In genomic region chr1:227748496-227749182, GRCh38 we compare ENCODE assay signal across 12 cellular contexts. TPM values are rescaled to one million over a fixed set of nuclear protein-coding genes. Genes with fewer than 3 reads are reported as not detected.
DNase-seq lines count a peak whose midpoint lies in the region; ATAC-seq, FAIRE-seq and TF ChIP-seq lines count a peak whose summit lies in the region.
"Had no signal": no experiment of that assay in that cellular context is flagged by ENCODE, and none has a peak within 500 bp of the region (broad histone marks: within the 10 kb centered on the region; RNA-seq: fewer than 3 reads in every experiment).

No MANE protein-coding gene starts in this region.

- H3K27ac Mint-ChIP-seq in activated T-cell treated with anti-CD3 and anti-CD28 coated beads, Interleukin-2, amount 50 U/mL, for 72 hours = peak overlapping the region; percentile 93
- peak overlapping the region; percentile 80 for H3K27ac Mint-ChIP-seq in activated T-helper 17 cell treated with anti-CD3 and anti-CD28 coated beads, Interleukin-2, amount 50 U/mL, for 72 hours

- H3K36me3 ChIP-seq in stomach smooth muscle (ENCODE audit: control insufficient read depth in 2 of 2, insufficient read depth in 2 of 2, low read length in 2 of 2) = peaks cover 3 to 9% of the 10 kb centered on the region in 2 donors

- peaks cover 13% of the 10 kb centered on the region for H3K4me1 ChIP-seq in right cardiac atrium (ENCODE audit: control insufficient read depth, insufficient read depth, low read length)
- H3K4me1 ChIP-seq in stomach smooth muscle (ENCODE audit: control insufficient read depth, insufficient read depth, low read length) = peaks cover 65% of the 10 kb centered on the region

- H3K4me3 ChIP-seq in right cardiac atrium (ENCODE audit: low read length) (no peak overlapping the region), stomach smooth muscle (ENCODE audit: low read length in 2 of 2) (peak overlapping the region; percentile 61 to 64)

- no peaks in the 10 kb centered on the region for H3K9me3 Mint-ChIP-seq in activated T-cell treated with anti-CD3 and anti-CD28 coated beads, Interleukin-2, amount 50 U/mL, for 72 hours
- H3K9me3 Mint-ChIP-seq in activated T-helper 17 cell treated with anti-CD3 and anti-CD28 coated beads, Interleukin-2, amount 50 U/mL, for 72 hours = no peaks in the 10 kb centered on the region

- FAIRE-seq in H54 (lab: Jason Lieb, UNC) = no peak

- peak; percentile 85 to 97 for ATAC-seq in activated T-cell treated with anti-CD3 and anti-CD28 coated beads, Interleukin-2, amount 50 U/mL, for 72 hours (replicated peaks in 1 of 2)
- ATAC-seq in activated T-helper 17 cell treated with anti-CD3 and anti-CD28 coated beads, Interleukin-2, amount 50 U/mL, for 72 hours (replicated peaks) = peak; percentile 99
- ATAC-seq in right cardiac atrium = peak; percentile 54 to 73
- ATAC-seq: esophagus mucosa had no signal

- no peaks in the 10 kb centered on the region for H3K27me3 Mint-ChIP-seq in activated T-cell treated with anti-CD3 and anti-CD28 coated beads, Interleukin-2, amount 50 U/mL, for 72 hours (ENCODE audit: low read depth)
- H3K27me3 Mint-ChIP-seq in activated T-helper 17 cell treated with anti-CD3 and anti-CD28 coated beads, Interleukin-2, amount 50 U/mL, for 72 hours = no peaks in the 10 kb centered on the region

- 39% methylated on average over 7 of the region's 7 CpGs for WGBS in right cardiac atrium

- peaks cover 13% of the 10 kb centered on the region for H3K4me1 Mint-ChIP-seq in activated T-cell treated with anti-CD3 and anti-CD28 coated beads, Interleukin-2, amount 50 U/mL, for 72 hours (ENCODE audit: low read depth)
- H3K4me1 Mint-ChIP-seq in activated T-helper 17 cell treated with anti-CD3 and anti-CD28 coated beads, Interleukin-2, amount 50 U/mL, for 72 hours = peaks cover 31% of the 10 kb centered on the region

- H3K27ac ChIP-seq in right cardiac atrium (ENCODE audit: low read length) (peak overlapping the region; percentile 62), stomach smooth muscle (ENCODE audit: low read length) (peak overlapping the region; percentile 96)

- intact Hi-C loops in right cardiac atrium (cut with DNase I) = no loop called here

- TF ChIP-seq POLR2A in H54 (IDR thresholded peaks at IDR 0.05; ENCODE audit: low read depth, low read length) = no peak

- peak overlapping the region; percentile 73 to 77 for H3K9ac ChIP-seq in stomach smooth muscle (ENCODE audit: low read length in 2 of 2)

- H3K27me3 ChIP-seq in right cardiac atrium (ENCODE audit: control insufficient read depth, insufficient read depth) (no peaks in the 10 kb centered on the region), stomach smooth muscle (ENCODE audit: control insufficient read depth in 1 of 2, insufficient read depth in 2 of 2, low read length in 2 of 2) (no peaks in the 10 kb centered on the region)

- peak in 1 of 2 donors; percentile 44 for DNase-seq in activated T-cell treated with anti-CD3 and anti-CD28 coated beads, Interleukin-2, amount 50 U/mL, for 72 hours
- DNase-seq in activated T-cell treated with anti-CD3 and anti-CD28 coated beads for 4 hours (no peak), right cardiac atrium (peak in 2 of 3 donors; percentile 42 to 78), NCI-H1694 treated with DMSO at 0.1 percent for 48 hours (lab: John Stamatoyannopoulos, UW) (no peak), H54 (ENCODE audit: insufficient read length, low spot score) (no peak), NCI-H2196 (lab: John Stamatoyannopoulos, UW; ENCODE audit: unreplicated experiment) (no peak)
- DNase-seq: islet precursor cell, NCI-H1048, NCI-H69 had no signal

- H3K9me3 ChIP-seq in right cardiac atrium (ENCODE audit: control insufficient read depth, low read length) = no peaks in the 10 kb centered on the region
- H3K9me3 ChIP-seq in stomach smooth muscle (ENCODE audit: control insufficient read depth in 2 of 2, low read length in 2 of 2) = no peaks in the 10 kb centered on the region

- H3K36me3 Mint-ChIP-seq in activated T-cell treated with anti-CD3 and anti-CD28 coated beads, Interleukin-2, amount 50 U/mL, for 72 hours (ENCODE audit: insufficient read depth in 2 of 2) = peaks cover 2 to 4% of the 10 kb centered on the region in 2 donors
- peaks cover 28% of the 10 kb centered on the region for H3K36me3 Mint-ChIP-seq in activated T-helper 17 cell treated with anti-CD3 and anti-CD28 coated beads, Interleukin-2, amount 50 U/mL, for 72 hours (ENCODE audit: low read depth)

- peak overlapping the region in 1 of 2 donors; percentile 72 for H3K4me3 Mint-ChIP-seq in activated T-cell treated with anti-CD3 and anti-CD28 coated beads, Interleukin-2, amount 50 U/mL, for 72 hours
- H3K4me3 Mint-ChIP-seq in activated T-helper 17 cell treated with anti-CD3 and anti-CD28 coated beads, Interleukin-2, amount 50 U/mL, for 72 hours = peak overlapping the region; percentile 49

RNA-seq across cellular contexts. Expression of gene SNAP47, which starts 13.4 kb away (rescaled TPM):
- total RNA-seq in activated T-cell treated with anti-CD3 and anti-CD28 coated beads, Interleukin-2, amount 50 U/mL, for 72 hours = 10 to 100 TPM; 34.0 to 35.3 TPM
- total RNA-seq in activated T-helper 17 cell treated with anti-CD3 and anti-CD28 coated beads, Interleukin-2, amount 50 U/mL, for 72 hours = 10 to 100 TPM; 42.9 to 53.6 TPM
- 10 to 100 TPM; 61.6 to 91.8 (median 65.5) TPM for total RNA-seq in right cardiac atrium
- polyA plus RNA-seq in right cardiac atrium = 43.1 TPM

RNA-seq across cellular contexts. Expression of gene JMJD4, which starts 13.5 kb away (rescaled TPM):
- total RNA-seq in activated T-cell treated with anti-CD3 and anti-CD28 coated beads, Interleukin-2, amount 50 U/mL, for 72 hours = 10 to 100 TPM in 1 of 2 donors, 1 to 10 TPM in 1; 8.7 to 11.1 TPM
- total RNA-seq in activated T-helper 17 cell treated with anti-CD3 and anti-CD28 coated beads, Interleukin-2, amount 50 U/mL, for 72 hours = 10 to 100 TPM; 10.6 to 19.9 TPM
- 10 to 100 TPM in 1 of 4 donors, 1 to 10 TPM in 3; 7.7 to 11.5 (median 8.9) TPM for total RNA-seq in right cardiac atrium
- polyA plus RNA-seq in right cardiac atrium = 9.5 TPM

Comparison
In these comparisons a context has a peak if more than half of its experiments do, and no peak if none do; other contexts are left out.
1. DNase-seq: peak in right cardiac atrium (2 of 3); none in activated T-cell treated with anti-CD3 and anti-CD28 coated beads for 4 hours (single experiment), NCI-H1694 treated with DMSO at 0.1 percent for 48 hours (single experiment), H54 (single experiment) and NCI-H2196 (single experiment).
2. Peak in every context shown above with its lines, with median percentiles within 50 percentile points of each other: ATAC-seq.